In the genomic region with DNA sequence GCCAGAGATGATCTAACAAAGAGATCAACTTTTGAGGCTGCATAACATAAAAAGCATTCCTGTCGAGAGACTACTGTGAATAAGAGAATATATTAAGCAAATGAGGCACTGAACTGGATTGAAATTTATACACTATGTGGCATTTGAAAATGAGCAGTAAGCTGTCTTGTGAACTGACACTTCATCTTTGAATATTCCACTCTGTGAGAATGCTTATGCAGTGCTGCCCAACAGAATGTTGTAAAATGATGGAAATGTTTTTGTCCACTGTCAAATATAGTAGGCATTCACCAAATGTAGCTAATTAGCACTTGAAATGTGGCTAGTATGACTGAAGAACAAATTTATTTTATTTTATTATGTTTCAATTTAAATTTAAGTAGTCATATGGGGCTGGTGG, we compare ENCODE assay signal across 3 cellular contexts.
"Had no signal": no experiment of that assay in that cellular context is flagged by ENCODE, and none has a peak within 500 bp of the region (broad histone marks: within the 10 kb centered on the region; RNA-seq: fewer than 3 reads in every experiment).

No MANE protein-coding gene starts in this region.

- ATAC-seq: GM12878 had no signal

- H3K4me3 ChIP-seq: GM12878 had no signal

- DNase-seq: GDM1, GF-D8 had no signal
